Comparison of ENCODE assay signal across 29 cellular contexts in the genomic region with DNA sequence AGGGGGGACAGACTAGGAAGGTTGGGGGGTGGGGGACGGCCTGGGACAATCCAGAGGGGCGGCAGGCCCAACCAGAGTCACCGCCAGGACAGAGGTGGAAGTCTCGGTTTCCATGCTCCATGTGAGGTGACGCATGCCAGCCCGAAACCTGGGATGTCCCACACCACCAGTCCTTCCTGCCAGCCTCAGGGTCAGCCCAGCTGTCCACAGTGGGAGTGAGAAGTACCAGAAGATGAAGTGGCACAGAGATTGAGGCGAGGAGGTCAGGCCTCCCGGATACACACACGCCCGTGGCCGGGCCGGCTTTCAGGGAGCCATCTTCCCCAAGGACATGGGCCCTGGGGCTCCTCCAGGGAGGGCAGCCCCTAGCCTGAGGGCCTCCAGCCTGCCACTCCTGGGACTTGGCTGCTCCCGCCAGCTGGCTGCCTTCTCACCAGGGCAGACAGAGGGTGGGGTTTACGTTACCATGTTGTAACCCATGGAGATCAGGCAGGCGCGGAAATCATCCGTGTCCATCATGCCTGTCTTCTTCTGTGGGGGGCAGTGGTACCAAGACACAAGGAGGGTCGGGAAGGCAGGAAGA.
DNase-seq lines count a peak whose midpoint lies in the region; ATAC-seq and TF ChIP-seq lines count a peak whose summit lies in the region.
"Had no signal": no experiment of that assay in that cellular context is flagged by ENCODE, and none has a peak within 500 bp of the region (broad histone marks: within the 10 kb centered on the region; RNA-seq: fewer than 3 reads in every experiment).

No MANE protein-coding gene starts in this region.

- H3K9me3 Mint-ChIP-seq in natural killer cell treated with Interleukin-12 subunit alpha and Interleukin-12 subunit beta and Interleukin-15 and Interleukin-18, amount 100 ng/mL, for 72 hours, result no peaks in the 10 kb centered on the region
- H3K9me3 Mint-ChIP-seq in natural killer cell, result no peaks in the 10 kb centered on the region
- H3K9me3 Mint-ChIP-seq: activated CD4-positive, alpha-beta memory T cell treated with anti-CD3 and anti-CD28 coated beads, Interleukin-2, amount 10 ng/mL, durations not matched to agents 7 days and 5 days; activated naive CD4-positive, alpha-beta T cell treated with anti-CD3 and anti-CD28 coated beads, Interleukin-2, amount 10 ng/mL, durations not matched to agents 7 days and 5 days; activated T-helper 1 cell treated with anti-CD3 and anti-CD28 coated beads, Interleukin-12 subunit alpha, Interleukin-12 subunit beta, Interleukin-2, Interleukin-4 antibody, amounts not matched to agents 30 ng/mL and 10 ng/mL and 1 ng/mL, durations not matched to agents 14 hours and 24 hours and 36 hours; neural progenitor cell had no signal

- H4K20me1 ChIP-seq in Karpas-422 (ENCODE audit: insufficient read depth, low read depth, low read length), result no peaks in the 10 kb centered on the region

- no peaks in the 10 kb centered on the region for H3K4me1 Mint-ChIP-seq in natural killer cell treated with Interleukin-12 subunit alpha and Interleukin-12 subunit beta and Interleukin-15 and Interleukin-18, amount 100 ng/mL, for 72 hours (ENCODE audit: low read depth in 2 of 2)
- H3K4me1 Mint-ChIP-seq in natural killer cell, result peaks cover 0 to 4% of the 10 kb centered on the region in 2 donors
- H3K4me1 Mint-ChIP-seq: activated CD4-positive, alpha-beta memory T cell treated with anti-CD3 and anti-CD28 coated beads, Interleukin-2, amount 10 ng/mL, durations not matched to agents 7 days and 5 days; activated naive CD4-positive, alpha-beta T cell treated with anti-CD3 and anti-CD28 coated beads, Interleukin-2, amount 10 ng/mL, durations not matched to agents 7 days and 5 days; CD4-positive, CD25-positive, alpha-beta regulatory T cell; T-helper 17 cell had no signal

- H3K79me2 ChIP-seq in Karpas-422 (ENCODE audit: low read length), result no peaks in the 10 kb centered on the region

- H3K4me3 ChIP-seq in esophagus muscularis mucosa, result no peak overlapping the region
- H3K4me3 ChIP-seq in rectal smooth muscle tissue (ENCODE audit: low read length), result no peak overlapping the region
- no peak overlapping the region for H3K4me3 ChIP-seq in Karpas-422 (ENCODE audit: low read length)
- H3K4me3 ChIP-seq: breast epithelium, neural progenitor cell, PC-9, uterus had no signal

- no peaks in the 10 kb centered on the region for H3K27me3 Mint-ChIP-seq in natural killer cell treated with Interleukin-12 subunit alpha and Interleukin-12 subunit beta and Interleukin-15 and Interleukin-18, amount 100 ng/mL, for 72 hours
- H3K27me3 Mint-ChIP-seq in natural killer cell (ENCODE audit: low read depth in 2 of 2), result no peaks in the 10 kb centered on the region
- H3K27me3 Mint-ChIP-seq: activated CD4-positive, alpha-beta memory T cell treated with anti-CD3 and anti-CD28 coated beads, Interleukin-2, amount 10 ng/mL, durations not matched to agents 7 days and 5 days; activated naive CD4-positive, alpha-beta T cell treated with anti-CD3 and anti-CD28 coated beads, Interleukin-2, amount 10 ng/mL, durations not matched to agents 7 days and 5 days; CD4-positive, CD25-positive, alpha-beta regulatory T cell; progenitor cell of endocrine pancreas; T-helper 17 cell had no signal

- H3K9me3 ChIP-seq in esophagus muscularis mucosa, result no peaks in the 10 kb centered on the region
- no peaks in the 10 kb centered on the region for H3K9me3 ChIP-seq in Karpas-422 (ENCODE audit: low read length)
- H3K9me3 ChIP-seq: breast epithelium, uterus had no signal

- H2AFZ ChIP-seq in Karpas-422 (ENCODE audit: low read length), result no peak overlapping the region
- H2AFZ ChIP-seq: neural progenitor cell, PC-9 had no signal

- peaks cover 97 to 100% (median 100%) of the 10 kb centered on the region in 4 donors for H3K36me3 ChIP-seq in esophagus muscularis mucosa
- peaks cover 51% of the 10 kb centered on the region for H3K36me3 ChIP-seq in rectal smooth muscle tissue (ENCODE audit: control insufficient read depth, insufficient read depth, low read length)
- no peaks in the 10 kb centered on the region for H3K36me3 ChIP-seq in Karpas-422 (ENCODE audit: insufficient read depth, low read length)
- H3K36me3 ChIP-seq: uterus had no signal

- no peaks in the 10 kb centered on the region for H3K9me2 ChIP-seq in Karpas-422 (replicated peaks; ENCODE audit: insufficient read depth, low read length)

- no peak overlapping the region for H3K4me2 ChIP-seq in Karpas-422 (ENCODE audit: low read depth, low read length, poor library complexity, severe bottlenecking)
- H3K4me2 ChIP-seq: neural progenitor cell, PC-9 had no signal

- TF ChIP-seq EP300 in esophagus muscularis mucosa (IDR thresholded peaks at IDR 0.05), result no peak

- no peak overlapping the region for H3K27ac Mint-ChIP-seq in natural killer cell treated with Interleukin-12 subunit alpha and Interleukin-12 subunit beta and Interleukin-15 and Interleukin-18, amount 100 ng/mL, for 72 hours
- H3K27ac Mint-ChIP-seq in natural killer cell, result no peak overlapping the region
- H3K27ac Mint-ChIP-seq: activated CD4-positive, alpha-beta memory T cell treated with anti-CD3 and anti-CD28 coated beads, Interleukin-2, amount 10 ng/mL, durations not matched to agents 7 days and 5 days; activated naive CD4-positive, alpha-beta T cell treated with anti-CD3 and anti-CD28 coated beads, Interleukin-2, amount 10 ng/mL, durations not matched to agents 7 days and 5 days; activated T-helper 1 cell treated with anti-CD3 and anti-CD28 coated beads, Interleukin-12 subunit alpha, Interleukin-12 subunit beta, Interleukin-2, Interleukin-4 antibody, amounts not matched to agents 30 ng/mL and 10 ng/mL and 1 ng/mL, durations not matched to agents 14 hours and 24 hours and 36 hours; CD4-positive, CD25-positive, alpha-beta regulatory T cell; neural progenitor cell; progenitor cell of endocrine pancreas; T-helper 17 cell had no signal

- TF ChIP-seq CTCF in natural killer cell (IDR thresholded peaks at IDR 0.05) (no peak), esophagus muscularis mucosa (IDR thresholded peaks at IDR 0.05) (no peak)

- no peaks in the 10 kb centered on the region for H3K27me3 ChIP-seq in esophagus muscularis mucosa
- no peaks in the 10 kb centered on the region for H3K27me3 ChIP-seq in rectal smooth muscle tissue (ENCODE audit: control insufficient read depth, insufficient read depth, low read length)
- no peaks in the 10 kb centered on the region for H3K27me3 ChIP-seq in Karpas-422 (ENCODE audit: low read length)
- H3K27me3 ChIP-seq: breast epithelium, neural progenitor cell, uterus had no signal

- TF ChIP-seq POLR2A in esophagus muscularis mucosa (IDR thresholded peaks at IDR 0.05; ENCODE audit: low read depth), result no peak

- no peak for ATAC-seq in natural killer cell treated with Interleukin-12 subunit alpha and Interleukin-12 subunit beta and Interleukin-15 and Interleukin-18, amount 100 ng/mL, for 72 hours
- ATAC-seq in natural killer cell (no peak), esophagus mucosa (no peak)
- ATAC-seq: Right ventricle myocardium inferior, SK-N-SH treated with all-trans-retinoic acid at 6 μM for 48 hours, T-helper 17 cell had no signal

- H3K27ac ChIP-seq in esophagus muscularis mucosa (replicated peaks in 1 of 4), result peak overlapping the region; percentile 71 to 98 (median 90)
- H3K27ac ChIP-seq in rectal smooth muscle tissue (ENCODE audit: low read depth, low read length), result peak overlapping the region; percentile 73
- H3K27ac ChIP-seq in Karpas-422 (ENCODE audit: low read length), result no peak overlapping the region
- H3K27ac ChIP-seq: breast epithelium, neural progenitor cell, PC-9 had no signal

- H3K4me1 ChIP-seq in esophagus muscularis mucosa, result peaks cover 0 to 40% (median 26%) of the 10 kb centered on the region in 4 donors
- no peaks in the 10 kb centered on the region for H3K4me1 ChIP-seq in rectal smooth muscle tissue (ENCODE audit: control insufficient read depth, insufficient read depth, low read length)
- H3K4me1 ChIP-seq in Karpas-422 (ENCODE audit: low read length), result no peaks in the 10 kb centered on the region
- H3K4me1 ChIP-seq: breast epithelium, neural progenitor cell, uterus had no signal

- intact Hi-C loops in natural killer cell (cut with micrococcal nuclease), result no loop called here
- intact Hi-C loops in esophagus muscularis mucosa (cut with DNase I), result no loop called here

- H3K4me3 Mint-ChIP-seq in natural killer cell treated with Interleukin-12 subunit alpha and Interleukin-12 subunit beta and Interleukin-15 and Interleukin-18, amount 100 ng/mL, for 72 hours, result no peak overlapping the region
- H3K4me3 Mint-ChIP-seq in natural killer cell, result no peak overlapping the region
- H3K4me3 Mint-ChIP-seq: activated CD4-positive, alpha-beta memory T cell treated with anti-CD3 and anti-CD28 coated beads, Interleukin-2, amount 10 ng/mL, durations not matched to agents 7 days and 5 days; activated naive CD4-positive, alpha-beta T cell treated with anti-CD3 and anti-CD28 coated beads, Interleukin-2, amount 10 ng/mL, durations not matched to agents 7 days and 5 days; activated T-helper 1 cell treated with anti-CD3 and anti-CD28 coated beads, Interleukin-12 subunit alpha, Interleukin-12 subunit beta, Interleukin-2, Interleukin-4 antibody, amounts not matched to agents 30 ng/mL and 10 ng/mL and 1 ng/mL, durations not matched to agents 14 hours and 24 hours and 36 hours; CD4-positive, CD25-positive, alpha-beta regulatory T cell; neural progenitor cell; T-helper 17 cell had no signal

- no peak overlapping the region for H3K9ac ChIP-seq in rectal smooth muscle tissue (ENCODE audit: low read length)
- H3K9ac ChIP-seq in Karpas-422 (ENCODE audit: low read length), result no peak overlapping the region
- H3K9ac ChIP-seq: neural progenitor cell had no signal

- DNase-seq in natural killer cell treated with Interleukin-12 subunit alpha and Interleukin-12 subunit beta and Interleukin-15 and Interleukin-18, amount 100 ng/mL, for 72 hours (ENCODE audit: low spot score), result peak; percentile 44
- no peak for DNase-seq in natural killer cell
- DNase-seq in esophagus muscularis mucosa (ENCODE audit: extremely low spot score), result no peak
- no peak for DNase-seq in amygdala (lab: John Stamatoyannopoulos, UW)
- no peak for DNase-seq in Karpas-422
- DNase-seq in NCI-H1436 treated with DMSO at 0.1 percent for 48 hours (lab: John Stamatoyannopoulos, UW), result no peak
- DNase-seq: activated CD4-positive, alpha-beta memory T cell treated with anti-CD3 and anti-CD28 coated beads, Interleukin-2, amount 10 ng/mL, durations not matched to agents 7 days and 5 days; activated CD4-positive, alpha-beta T cell treated with anti-CD3 and anti-CD28 coated beads for 1 hour; activated CD8-positive, alpha-beta memory T cell treated with anti-CD3 and anti-CD28 coated beads, Interleukin-2, amount 50 U/mL, for 4 hours; activated naive CD4-positive, alpha-beta T cell treated with anti-CD3 and anti-CD28 coated beads, Interleukin-2, amount 10 ng/mL, durations not matched to agents 7 days and 5 days; AML-193; CD4-positive, CD25-positive, alpha-beta regulatory T cell; EL; hippocampal formation; KG1; NCI-H2029; NCI-H524 treated with DMSO at 0.1 percent for 48 hours; PC-9; stimulated activated CD4-positive, alpha-beta T cell treated with anti-CD3 and anti-CD28 coated beads, Interleukin-4, amount 100 ng/mL, for 1 hour; T-helper 17 cell; uterus had no signal

- H3K36me3 Mint-ChIP-seq in natural killer cell treated with Interleukin-12 subunit alpha and Interleukin-12 subunit beta and Interleukin-15 and Interleukin-18, amount 100 ng/mL, for 72 hours, result peaks cover 14% of the 10 kb centered on the region
- H3K36me3 Mint-ChIP-seq in natural killer cell, result no peaks in the 10 kb centered on the region

- 69% methylated on average over 12 of the region's 18 CpGs for WGBS in esophagus muscularis mucosa
